In the genomic region with DNA sequence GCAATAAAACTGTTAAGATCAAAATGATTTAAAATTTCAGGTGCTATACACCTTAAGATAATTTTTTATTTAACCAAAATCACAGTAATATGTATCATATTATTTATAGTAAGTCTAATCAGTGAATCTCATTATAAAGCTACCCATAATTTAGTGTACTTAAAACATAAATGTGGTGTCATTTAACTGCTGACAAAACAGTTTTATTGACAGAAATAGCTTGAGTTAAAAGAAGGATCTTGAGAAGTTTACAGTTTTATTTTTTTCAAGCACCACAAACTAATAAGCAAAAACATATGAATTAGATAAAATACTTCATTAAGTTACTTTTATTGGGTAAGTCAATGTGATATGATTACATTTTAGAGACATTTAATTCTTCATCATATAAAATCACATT, we compare ENCODE assay signal across 30 cellular contexts.
"Had no signal": no experiment of that assay in that cellular context is flagged by ENCODE, and none has a peak within 500 bp of the region (broad histone marks: within the 10 kb centered on the region; RNA-seq: fewer than 3 reads in every experiment).

No MANE protein-coding gene starts in this region.

- H3K4me1 ChIP-seq: adrenal gland, body of pancreas, esophagus muscularis mucosa, foreskin keratinocyte, gastroesophageal sphincter had no signal

- H3K27me3 ChIP-seq: adrenal gland, body of pancreas, esophagus muscularis mucosa, foreskin keratinocyte, gastroesophageal sphincter had no signal

- H3K9me3 ChIP-seq: adrenal gland, body of pancreas, esophagus muscularis mucosa, gastroesophageal sphincter had no signal

- ATAC-seq: activated CD4-positive, alpha-beta T cell treated with anti-CD3 and anti-CD28 coated beads for 36 hours; activated CD8-positive, alpha-beta memory T cell treated with anti-CD3 and anti-CD28 coated beads, Interleukin-2, amount 10 ng/mL, durations not matched to agents 7 days and 5 days; activated CD8-positive, alpha-beta T cell treated with anti-CD3 and anti-CD28 coated beads, Interleukin-2, amount 10 ng/mL, durations not matched to agents 7 days and 5 days; activated naive CD8-positive, alpha-beta T cell treated with anti-CD3 and anti-CD28 coated beads, Interleukin-2, amount 50 U/mL, for 24 hours; body of pancreas; foreskin keratinocyte; gastroesophageal sphincter; T-helper 17 cell had no signal

- H3K4me3 ChIP-seq: adrenal gland, body of pancreas, esophagus muscularis mucosa, gastroesophageal sphincter had no signal

- H3K27ac ChIP-seq: adrenal gland, body of pancreas, esophagus muscularis mucosa, foreskin keratinocyte, gastroesophageal sphincter had no signal

- FAIRE-seq: colon had no signal

- H3K36me3 ChIP-seq: adrenal gland, esophagus muscularis mucosa, gastroesophageal sphincter had no signal

- DNase-seq: activated CD4-positive, alpha-beta memory T cell treated with anti-CD3 and anti-CD28 coated beads for 36 hours; activated CD4-positive, alpha-beta T cell treated with anti-CD3 and anti-CD28 coated beads for 36 hours; activated CD4-positive, alpha-beta T cell treated with anti-CD3 and anti-CD28 coated beads, Interleukin-2, amount 10 ng/mL, durations not matched to agents 24 days and 14 days; activated CD4-positive, CD25-positive, alpha-beta regulatory T cell; activated CD4-positive, CD25-positive, alpha-beta regulatory T cell treated with anti-CD3 and anti-CD28 coated beads, Interleukin-2, amount 50 U/mL, for 72 hours; activated CD8-positive, alpha-beta memory T cell treated with anti-CD3 and anti-CD28 coated beads, Interleukin-2, amount 10 ng/mL, durations not matched to agents 7 days and 5 days; activated CD8-positive, alpha-beta memory T cell treated with anti-CD3 and anti-CD28 coated beads, Interleukin-2, amount 50 U/mL, for 4 hours; activated CD8-positive, alpha-beta T cell treated with anti-CD3 and anti-CD28 coated beads, Interleukin-2, amount 10 ng/mL, durations not matched to agents 7 days and 5 days; activated effector memory CD4-positive, alpha-beta T cell treated with anti-CD3 and anti-CD28 coated beads, Interleukin-2, amount 50 U/mL, for 16 hours; activated naive CD4-positive, alpha-beta T cell treated with anti-CD3 and anti-CD28 coated beads for 36 hours; activated naive CD8-positive, alpha-beta T cell treated with anti-CD3 and anti-CD28 coated beads for 36 hours; activated naive CD8-positive, alpha-beta T cell treated with anti-CD3 and anti-CD28 coated beads, Interleukin-2, amount 50 U/mL, for 24 hours; activated T-cell treated with anti-CD3 and anti-CD28 coated beads, Interleukin-2, amount 50 U/mL, for 1 hour; activated T-cell treated with anti-CD3 and anti-CD28 coated beads, Interleukin-2, amount 50 U/mL, for 48 hours; adrenal gland; amygdala; aorta; body of pancreas; caudate nucleus; effector CD8-positive, alpha-beta T cell; endodermal cell; erythroblast; foreskin keratinocyte; head of caudate nucleus; T-helper 1 cell; T-helper 17 cell; T1000 had no signal
